In genomic region chr16:78528265-78528664, GRCh38 we compare ENCODE assay signal across 16 cellular contexts.
A peak's percentile ranks its signal among the peaks of the same experiment; 100 is the strongest.
DNase-seq lines count a peak whose midpoint lies in the region; ATAC-seq, FAIRE-seq and TF ChIP-seq lines count a peak whose summit lies in the region.
"Had no signal": no experiment of that assay in that cellular context is flagged by ENCODE, and none has a peak within 500 bp of the region (broad histone marks: within the 10 kb centered on the region; RNA-seq: fewer than 3 reads in every experiment).

No MANE protein-coding gene starts in this region.

- no peaks in the 10 kb centered on the region for H3K27me3 ChIP-seq in bronchial epithelial cell (ENCODE audit: control insufficient read depth, insufficient read depth, low read length)

- POLR2A ChIA-PET in RWPE1 (lab: Yijun Ruan, JAX; ENCODE audit: low non-redundant PET) = no interaction called here

- peak; percentile 80 for ATAC-seq in omental fat pad (ENCODE audit: low FRiP score)
- ATAC-seq: CD8-positive, alpha-beta T cell; GM12878; GM23338 had no signal

- no peaks in the 10 kb centered on the region for H3K36me3 ChIP-seq in bronchial epithelial cell (ENCODE audit: control insufficient read depth, insufficient read depth, low read length)

- CTCF ChIA-PET in RWPE1 (lab: Yijun Ruan, JAX) = no interaction called here

- no peak overlapping the region for H3K4me3 ChIP-seq in bronchial epithelial cell (ENCODE audit: low read depth, low read length)
- H3K4me3 ChIP-seq: GM12878, GM23338 had no signal

- H3K27ac ChIP-seq in RWPE1 = no peak overlapping the region
- H3K27ac ChIP-seq: 22Rv1 had no signal

- FAIRE-seq in bronchial epithelial cell (lab: Jason Lieb, UNC) = no peak
- FAIRE-seq: GM12878, GM18507 had no signal

- DNase-seq in NCI-H748 (lab: John Stamatoyannopoulos, UW; ENCODE audit: unreplicated experiment) (peak; percentile 1), NCI-H748 treated with DMSO at 0.1 percent for 48 hours (lab: John Stamatoyannopoulos, UW) (no peak), RWPE1 (ENCODE audit: low spot score) (peak; percentile 55), bronchial epithelial cell (ENCODE audit: low read depth) (peak; percentile 56), omental fat pad (ENCODE audit: low spot score) (no peak), NCI-H524 treated with DMSO at 0.1 percent for 48 hours (lab: John Stamatoyannopoulos, UW) (no peak), DMS53 treated with DMSO at 0.1 percent for 48 hours (lab: John Stamatoyannopoulos, UW; ENCODE audit: unreplicated experiment) (no peak), inferior parietal cortex (ENCODE audit: extremely low spot score) (no peak)
- DNase-seq: Caco-2; CD8-positive, alpha-beta T cell; DMS53; H7 had no signal

- TF ChIP-seq CTCF in RWPE1 (conservative IDR thresholded peaks at IDR 0.05; ENCODE audit: low read depth) = no peak
- no peak for TF ChIP-seq CTCF in bronchial epithelial cell (IDR thresholded peaks at IDR 0.05; ENCODE audit: insufficient read depth, low read length, severe bottlenecking)
- no peak for TF ChIP-seq CTCF in omental fat pad (IDR thresholded peaks at IDR 0.05)

Comparison
In these comparisons a context has a peak if more than half of its experiments do, and no peak if none do; other contexts are left out.
1. DNase-seq: peak in NCI-H748 (single experiment), RWPE1 (single experiment) and bronchial epithelial cell (single experiment); none in NCI-H748 treated with DMSO at 0.1 percent for 48 hours (single experiment), omental fat pad (single experiment), NCI-H524 treated with DMSO at 0.1 percent for 48 hours (single experiment), DMS53 treated with DMSO at 0.1 percent for 48 hours (single experiment) and inferior parietal cortex (single experiment).